Comparison of ENCODE assay signal across 8 cellular contexts in the genomic region with DNA sequence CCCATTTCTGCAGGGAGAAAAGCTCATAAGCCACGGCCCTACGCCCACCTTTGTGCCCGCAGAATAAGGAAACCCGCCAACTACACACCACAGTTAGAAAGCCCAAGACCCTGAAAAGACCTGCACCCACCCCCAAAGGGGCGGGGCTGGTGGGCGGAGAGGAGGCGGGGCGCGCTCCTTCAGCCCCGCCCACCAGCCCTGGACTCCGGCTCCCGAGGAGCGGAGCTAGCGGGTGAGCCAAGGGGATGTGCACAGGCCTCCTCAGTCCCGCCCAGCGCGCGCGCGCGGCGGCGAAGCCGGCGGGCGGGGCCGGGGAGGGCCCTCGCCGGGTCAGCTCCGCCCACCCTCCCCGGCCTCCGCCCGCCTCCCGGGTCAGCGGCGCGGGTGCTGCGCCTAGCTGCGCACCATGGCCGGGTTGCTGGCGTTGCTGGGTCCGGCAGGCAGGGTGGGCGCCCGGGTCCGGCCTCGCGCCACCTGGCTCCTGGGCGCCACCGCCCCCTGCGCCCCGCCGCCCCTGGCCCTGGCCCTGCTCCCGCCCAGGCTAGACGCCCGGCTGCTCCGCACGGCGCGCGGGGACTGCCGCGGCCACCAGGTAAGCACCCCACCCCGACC. TPM values are rescaled to one million over a fixed set of nuclear protein-coding genes. Genes with fewer than 3 reads are reported as not detected.
DNase-seq lines count a peak whose midpoint lies in the region; FAIRE-seq and TF ChIP-seq lines count a peak whose summit lies in the region.

A gene with protein sequence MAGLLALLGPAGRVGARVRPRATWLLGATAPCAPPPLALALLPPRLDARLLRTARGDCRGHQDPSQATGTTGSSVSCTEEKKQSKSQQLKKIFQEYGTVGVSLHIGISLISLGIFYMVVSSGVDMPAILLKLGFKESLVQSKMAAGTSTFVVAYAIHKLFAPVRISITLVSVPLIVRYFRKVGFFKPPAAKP (plus strand): TSS at position 375 of the 612 bp plus-strand sequence. CDS start 32 bp downstream, at position 407.

- H3K36me3 Mint-ChIP-seq in activated naive CD4-positive, alpha-beta T cell treated with anti-CD3 and anti-CD28 coated beads for 36 hours (ENCODE audit: low read depth) = no peaks in the 10 kb centered on the region

- H2AFZ ChIP-seq in Loucy (ENCODE audit: low read length) (peak within 1 kb of the TSS; percentile 84), neuron (ENCODE audit: low read depth, low read length) (peak within 1 kb of the TSS; percentile 85)

- TF ChIP-seq POLR2A in H54 (IDR thresholded peaks at IDR 0.05; ENCODE audit: low read depth, low read length) = peak; percentile 68

- H4K20me1 ChIP-seq in DOHH2 (ENCODE audit: control insufficient read depth, insufficient read depth, low read depth, low read length) (no peaks in the 10 kb centered on the region), Loucy (ENCODE audit: insufficient read depth, low read length, poor library complexity, severe bottlenecking) (no peaks in the 10 kb centered on the region)

- H3K4me1 Mint-ChIP-seq in activated naive CD4-positive, alpha-beta T cell treated with anti-CD3 and anti-CD28 coated beads for 36 hours (ENCODE audit: low read depth) = peaks cover 16% of the 10 kb centered on the region

- H3K9ac ChIP-seq in Loucy (ENCODE audit: low read depth, low read length, poor library complexity, severe bottlenecking) = peak within 1 kb of the TSS; percentile 50

- peaks cover 23% of the 10 kb centered on the region for H3K27me3 ChIP-seq in DOHH2 (ENCODE audit: control insufficient read depth, low read length)
- H3K27me3 ChIP-seq in Loucy (ENCODE audit: insufficient read depth, low read length, poor library complexity, severe bottlenecking) = no peaks in the 10 kb centered on the region
- no peaks in the 10 kb centered on the region; the same call in 1 of the 2 replicates for H3K27me3 ChIP-seq in SJSA1 (replicated peaks)
- H3K27me3 ChIP-seq in neuron (ENCODE audit: insufficient read depth, low read length) = no peaks in the 10 kb centered on the region

- H3K9me2 ChIP-seq in DOHH2 (replicated peaks; ENCODE audit: control insufficient read depth, low read length) (no peaks in the 10 kb centered on the region), Loucy (replicated peaks; ENCODE audit: low read depth, low read length) (no peaks in the 10 kb centered on the region)

- H3K27ac Mint-ChIP-seq in activated naive CD4-positive, alpha-beta T cell treated with anti-CD3 and anti-CD28 coated beads for 36 hours = peak within 1 kb of the TSS; percentile 53

- no peak within 1 kb of the TSS for H3K27ac ChIP-seq in DOHH2 (ENCODE audit: low read depth, low read length)
- peak within 1 kb of the TSS; percentile 13; the same call in 1 of the 2 replicates for H3K27ac ChIP-seq in SJSA1

- peak within 1 kb of the TSS; percentile 74 for H3K4me2 ChIP-seq in DOHH2 (ENCODE audit: low read length)
- H3K4me2 ChIP-seq in Loucy (ENCODE audit: low read depth, low read length, poor library complexity, severe bottlenecking) = peak within 1 kb of the TSS; percentile 79

- no peak for TF ChIP-seq CTCF in DOHH2 (IDR thresholded peaks at IDR 0.05; ENCODE audit: low read depth, low read length, poor library complexity, severe bottlenecking)
- TF ChIP-seq CTCF in Loucy (conservative IDR thresholded peaks at IDR 0.05; ENCODE audit: low read length) = no peak

- H3K4me3 Mint-ChIP-seq in activated naive CD4-positive, alpha-beta T cell treated with anti-CD3 and anti-CD28 coated beads for 36 hours = peak within 1 kb of the TSS; percentile 86

- intact Hi-C loops in activated naive CD4-positive, alpha-beta T cell treated with anti-CD3 and anti-CD28 coated beads for 36 hours (cut with micrococcal nuclease) = loop anchor here (1.0 kb wide), 1 partner anchor 34 kb away; a partner anchor contains a TSS

- H3K36me3 ChIP-seq in DOHH2 (ENCODE audit: control insufficient read depth, low read length) (no peaks in the 10 kb centered on the region), Loucy (ENCODE audit: insufficient read depth, low read length) (no peaks in the 10 kb centered on the region), SJSA1 (peaks cover 7% of the 10 kb centered on the region; the same call in 1 of the 2 replicates), neuron (ENCODE audit: insufficient read depth, low read length) (no peaks in the 10 kb centered on the region)

- no peaks in the 10 kb centered on the region for H3K27me3 Mint-ChIP-seq in activated naive CD4-positive, alpha-beta T cell treated with anti-CD3 and anti-CD28 coated beads for 36 hours (ENCODE audit: low read depth)

- H3K4me3 ChIP-seq in DOHH2 (ENCODE audit: low read length) (peak within 1 kb of the TSS; percentile 57), Loucy (ENCODE audit: low read length, poor library complexity, severe bottlenecking) (peak within 1 kb of the TSS; percentile 78), SJSA1 (peak within 1 kb of the TSS; percentile 77), neuron (ENCODE audit: low read length) (peak within 1 kb of the TSS; percentile 78)

- H3K9me3 ChIP-seq in DOHH2 (ENCODE audit: control insufficient read depth, insufficient read depth, low read length) (no peaks in the 10 kb centered on the region), Loucy (ENCODE audit: insufficient read depth, low read depth, low read length) (no peaks in the 10 kb centered on the region), SJSA1 (replicated peaks) (no peaks in the 10 kb centered on the region), neuron (ENCODE audit: low read length) (no peaks in the 10 kb centered on the region)

- H3K9me3 Mint-ChIP-seq in activated naive CD4-positive, alpha-beta T cell treated with anti-CD3 and anti-CD28 coated beads for 36 hours = no peaks in the 10 kb centered on the region

- DNase-seq in H54 (ENCODE audit: insufficient read length, low spot score) (peak; percentile 97), SJSA1 (ENCODE audit: low read depth in 1 of 2, low spot score in 2 of 2) (peak; percentile 70 to 86), foreskin melanocyte (peak; percentile 77), stromal cell of bone marrow (ENCODE audit: low read depth) (peak; percentile 88)
- peak; percentile 82 for DNase-seq in activated naive CD4-positive, alpha-beta T cell treated with anti-CD3 and anti-CD28 coated beads for 36 hours

- no peaks in the 10 kb centered on the region for H3F3A ChIP-seq in DOHH2 (ENCODE audit: control insufficient read depth, insufficient read depth)
- H3F3A ChIP-seq in Loucy (ENCODE audit: low read depth) = no peaks in the 10 kb centered on the region

- CTCF ChIA-PET in activated naive CD4-positive, alpha-beta T cell treated with anti-CD3 and anti-CD28 coated beads for 36 hours (lab: Charles Lee) = interaction anchor here (1.2 kb wide), 1 partner anchor 15 kb away, joined by 4 read pairs; no protein-coding TSS in a partner anchor

- H3K79me2 ChIP-seq in DOHH2 (ENCODE audit: control insufficient read depth, low read length) = no peaks in the 10 kb centered on the region
- no peaks in the 10 kb centered on the region for H3K79me2 ChIP-seq in Loucy (ENCODE audit: insufficient read depth, low read length)

- no peak for FAIRE-seq in H54 (lab: Jason Lieb, UNC)

- H3K4me1 ChIP-seq in DOHH2 (ENCODE audit: control insufficient read depth, low read length) (peaks cover 5% of the 10 kb centered on the region; the same call in 1 of the 2 replicates), Loucy (ENCODE audit: insufficient read depth, low read length, poor library complexity, severe bottlenecking) (no peaks in the 10 kb centered on the region), SJSA1 (replicated peaks) (peaks cover 16% of the 10 kb centered on the region), neuron (ENCODE audit: insufficient read depth, low read length) (peaks cover 13% of the 10 kb centered on the region)

RNA-seq across cellular contexts. Expression of the gene that starts here (rescaled TPM):
- 9.0 and 22.4 TPM in 2 replicates for total RNA-seq in SJSA1 (2014; rRNA removed; shearing (Covaris generic))
- total RNA-seq in activated naive CD4-positive, alpha-beta T cell treated with anti-CD3 and anti-CD28 coated beads for 36 hours = 1 to 10 TPM; 7.5 to 8.2 TPM
